ENCODE assay signal across 1 cellular context in the genomic region with DNA sequence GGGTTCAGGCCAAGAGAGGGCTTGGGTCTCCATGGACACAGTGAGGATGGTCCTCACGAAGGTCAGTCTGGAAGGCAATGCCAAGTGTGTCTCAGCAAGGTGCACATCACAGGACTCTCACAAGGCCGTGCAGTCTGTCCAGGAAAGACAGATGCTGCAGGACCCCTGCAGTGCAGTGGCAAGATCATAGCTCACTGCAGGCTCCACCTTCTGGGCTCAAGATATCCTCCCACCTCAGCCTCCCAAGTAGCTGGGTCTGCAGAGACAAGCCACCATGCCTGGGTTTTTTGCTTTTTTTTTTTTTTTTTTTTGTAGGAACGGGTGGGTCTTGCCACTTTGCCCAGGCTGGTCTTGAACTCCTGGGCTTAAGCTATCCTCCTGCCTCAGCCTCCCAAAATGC.
A peak's percentile ranks its signal among the peaks of the same experiment; 100 is the strongest.
TF ChIP-seq lines count a peak whose summit lies in the region.

No MANE protein-coding gene starts in this region.

TF ChIP-seq in HepG2, 621 proteins besides CTCF, POLR2A, EP300 and RAD21 (continued from another document):
- TF ChIP-seq ZNF770 (CRISPR knock-in tag; IDR thresholded peaks at IDR 0.05): peak; percentile 53; the same call in 1 of the 2 replicates
- 0 out of 2 replicates have a peak, but pooled peaks have one; percentile 2 for TF ChIP-seq POLR2G (IDR thresholded peaks at IDR 0.05; ENCODE audit: low read depth, low read length)
- TF ChIP-seq SP2 (CRISPR knock-in tag; IDR thresholded peaks at IDR 0.05): peak; percentile 36; the same call in 1 of the 2 replicates
- TF ChIP-seq KAT8 (CRISPR knock-in tag; IDR thresholded peaks at IDR 0.05): no peak
- TF ChIP-seq STAT5B (CRISPR knock-in tag; IDR thresholded peaks at IDR 0.05): no peak
- peak; percentile 14 for TF ChIP-seq TEAD3 (CRISPR knock-in tag; optimal IDR thresholded peaks at IDR 0.05; ENCODE audit: borderline replicate concordance)
